In genomic region chr6:44043479-44044153, GRCh38 we compare ENCODE assay signal across 11 cellular contexts.
DNase-seq lines count a peak whose midpoint lies in the region; ATAC-seq lines count a peak whose summit lies in the region.
"Had no signal": no experiment of that assay in that cellular context is flagged by ENCODE, and none has a peak within 500 bp of the region (broad histone marks: within the 10 kb centered on the region; RNA-seq: fewer than 3 reads in every experiment).

No MANE protein-coding gene starts in this region.

- H3K9ac ChIP-seq in HUES64 (ENCODE audit: low read depth, low read length) = no peak overlapping the region

- H3K27ac ChIP-seq in HUES64 (ENCODE audit: low read depth, low read length) (peak overlapping the region; percentile 61), aorta (ENCODE audit: low read depth in 1 of 2, low read length in 2 of 2) (no peak overlapping the region)

- H3K36me3 ChIP-seq in HUES64 (ENCODE audit: insufficient read depth, low read length) = no peaks in the 10 kb centered on the region
- no peaks in the 10 kb centered on the region for H3K36me3 ChIP-seq in aorta (ENCODE audit: control insufficient read depth in 1 of 2, insufficient read depth in 2 of 2, low read length in 1 of 2)

- H3K9me3 ChIP-seq in HUES64 (ENCODE audit: insufficient read depth, low read depth, low read length) (no peaks in the 10 kb centered on the region), aorta (ENCODE audit: control insufficient read depth, low read length) (no peaks in the 10 kb centered on the region)

- ATAC-seq in aorta (ENCODE audit: low FRiP score) = no peak

- intact Hi-C loops in aorta (cut with DNase I) = no loop called here

- H3K27me3 ChIP-seq in HUES64 (ENCODE audit: insufficient read depth, low read length) (no peaks in the 10 kb centered on the region), aorta (ENCODE audit: control insufficient read depth in 1 of 2, insufficient read depth in 2 of 2, low read length in 1 of 2) (no peaks in the 10 kb centered on the region)

- DNase-seq in cerebellar cortex (ENCODE audit: low spot score) = peak; percentile 37
- peak; percentile 59 for DNase-seq in left kidney (ENCODE audit: low read depth, low spot score)
- DNase-seq in aorta = peak; percentile 36 to 59
- DNase-seq in NCI-H2107 treated with DMSO at 0.1 percent for 48 hours (lab: John Stamatoyannopoulos, UW; ENCODE audit: unreplicated experiment) = no peak
- no peak for DNase-seq in T1000 (lab: John Stamatoyannopoulos, UW)
- DNase-seq in activated gamma-delta T cell treated with Interleukin-2 at 50 U/mL for 16 hours = no peak
- DNase-seq: activated B cell treated with CpG ODN at 0.5 μM for 24 hours; activated naive CD8-positive, alpha-beta T cell treated with anti-CD3 and anti-CD28 coated beads, Interleukin-2, amount 10 ng/mL, durations not matched to agents 7 days and 5 days; hippocampal formation; NCI-H345 had no signal

- H3K4me3 ChIP-seq in HUES64 (ENCODE audit: low read length) = no peak overlapping the region
- no peak overlapping the region for H3K4me3 ChIP-seq in aorta (ENCODE audit: low read length in 2 of 2)

- peaks cover 30% of the 10 kb centered on the region for H3K4me1 ChIP-seq in HUES64 (ENCODE audit: insufficient read depth, low read length)
- no peaks in the 10 kb centered on the region for H3K4me1 ChIP-seq in aorta (ENCODE audit: control insufficient read depth in 1 of 2, insufficient read depth in 2 of 2, low read length in 2 of 2)

- WGBS in HUES64 = 65% methylated on average over 2 of the region's 2 CpGs
- WGBS in aorta, 2 donors = 44 to 49% methylated on average over 2 of the region's 2 CpGs

Comparison
In these comparisons a context has a peak if more than half of its experiments do, and no peak if none do; other contexts are left out.
1. DNase-seq: peak in cerebellar cortex (single experiment), left kidney (single experiment) and aorta (2 of 2); none in NCI-H2107 treated with DMSO at 0.1 percent for 48 hours (single experiment), T1000 (single experiment) and activated gamma-delta T cell treated with Interleukin-2 at 50 U/mL for 16 hours (single experiment).